16 cellular contexts compared by ENCODE assay signal in genomic region chr16:75209514-75209913, GRCh38. TPM values are rescaled to one million over a fixed set of nuclear protein-coding genes. Genes with fewer than 3 reads are reported as not detected.
"Had no signal": no experiment of that assay in that cellular context is flagged by ENCODE, and none has a peak within 500 bp of the region (broad histone marks: within the 10 kb centered on the region; RNA-seq: fewer than 3 reads in every experiment).

No MANE protein-coding gene starts in this region.

RNA-seq across cellular contexts. Expression of gene CTRB2, which starts 2.6 kb away (rescaled TPM):
- total RNA-seq: activated naive CD4-positive, alpha-beta T cell treated with anti-CD3 and anti-CD28 coated beads for 36 hours; activated naive CD4-positive, alpha-beta T cell treated with anti-CD3 and anti-CD28 coated beads, Interleukin-2, amount 50 U/mL, for 72 hours; activated naive CD8-positive, alpha-beta T cell treated with anti-CD3 and anti-CD28 coated beads for 36 hours; activated naive CD8-positive, alpha-beta T cell treated with anti-CD3 and anti-CD28 coated beads, Interleukin-2, amount 10 ng/mL, durations not matched to agents 7 days and 5 days; activated T-cell treated with anti-CD3 and anti-CD28 coated beads, Interleukin-2, amount 50 U/mL, for 72 hours; activated T-helper 1 cell treated with anti-CD3 and anti-CD28 coated beads, Interleukin-12 subunit alpha, Interleukin-12 subunit beta, Interleukin-2, Interleukin-4 antibody, amounts not matched to agents 30 ng/mL and 10 ng/mL and 1 ng/mL, durations not matched to agents 14 hours and 24 hours and 36 hours; activated T-helper 17 cell treated with anti-CD3 and anti-CD28 coated beads, Interleukin-2, amount 50 U/mL, for 72 hours; activated T-helper 2 cell treated with anti-CD3 and anti-CD28 coated beads, Interferon-gamma antibody, Interleukin-2, Interleukin-4, amounts not matched to agents 10 μg/mL and 5 μg/mL and 100 μg/mL, durations not matched to agents 14 hours and 24 hours and 36 hours; ascending aorta; breast epithelium; bronchial epithelial cell; cardiac muscle cell; cardiac septum; cerebellum; chondrocyte had no signal

RNA-seq across cellular contexts. Expression of gene CTRB1, which starts 9.3 kb away (rescaled TPM):
- total RNA-seq: activated naive CD4-positive, alpha-beta T cell treated with anti-CD3 and anti-CD28 coated beads for 36 hours; activated naive CD4-positive, alpha-beta T cell treated with anti-CD3 and anti-CD28 coated beads, Interleukin-2, amount 50 U/mL, for 72 hours; activated naive CD8-positive, alpha-beta T cell treated with anti-CD3 and anti-CD28 coated beads for 36 hours; activated naive CD8-positive, alpha-beta T cell treated with anti-CD3 and anti-CD28 coated beads, Interleukin-2, amount 10 ng/mL, durations not matched to agents 7 days and 5 days; activated T-cell treated with anti-CD3 and anti-CD28 coated beads, Interleukin-2, amount 50 U/mL, for 72 hours; activated T-helper 1 cell treated with anti-CD3 and anti-CD28 coated beads, Interleukin-12 subunit alpha, Interleukin-12 subunit beta, Interleukin-2, Interleukin-4 antibody, amounts not matched to agents 30 ng/mL and 10 ng/mL and 1 ng/mL, durations not matched to agents 14 hours and 24 hours and 36 hours; activated T-helper 17 cell treated with anti-CD3 and anti-CD28 coated beads, Interleukin-2, amount 50 U/mL, for 72 hours; activated T-helper 2 cell treated with anti-CD3 and anti-CD28 coated beads, Interferon-gamma antibody, Interleukin-2, Interleukin-4, amounts not matched to agents 10 μg/mL and 5 μg/mL and 100 μg/mL, durations not matched to agents 14 hours and 24 hours and 36 hours; ascending aorta; astrocyte; breast epithelium; bronchial epithelial cell; cardiac muscle cell; cardiac septum; cerebellum; chondrocyte had no signal

RNA-seq across cellular contexts. Expression of gene BCAR1, which starts 41.9 kb away (rescaled TPM):
- total RNA-seq: activated naive CD8-positive, alpha-beta T cell treated with anti-CD3 and anti-CD28 coated beads, Interleukin-2, amount 10 ng/mL, durations not matched to agents 7 days and 5 days had no signal
